In the genomic region with DNA sequence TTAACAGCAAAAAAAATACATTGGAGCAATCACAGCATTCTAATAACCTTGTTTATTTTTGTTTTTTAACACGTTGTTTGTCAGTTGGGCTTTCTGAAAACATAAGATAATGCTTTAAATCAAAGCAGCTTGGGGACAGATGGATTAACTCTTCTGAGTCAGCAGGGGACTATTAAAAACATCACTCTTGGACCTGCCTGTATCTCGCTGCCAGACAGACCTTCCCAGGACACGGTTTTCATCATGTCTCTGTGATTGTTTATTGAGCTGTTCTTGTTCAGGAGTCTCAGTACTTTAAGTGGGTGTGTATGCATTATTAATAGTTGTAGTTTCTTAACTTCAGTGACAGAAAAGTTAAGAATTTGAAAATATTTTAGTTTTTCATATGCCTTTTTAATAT, we compare ENCODE assay signal across 28 cellular contexts.
"Had no signal": no experiment of that assay in that cellular context is flagged by ENCODE, and none has a peak within 500 bp of the region (broad histone marks: within the 10 kb centered on the region; RNA-seq: fewer than 3 reads in every experiment).

No MANE protein-coding gene starts in this region.

- H3K9me3 ChIP-seq: ovary, psoas muscle, right lobe of liver, sigmoid colon, suprapubic skin, testis, transverse colon, upper lobe of right lung, uterus had no signal

- H3K4me3 ChIP-seq: neural progenitor cell, ovary, psoas muscle, right lobe of liver, sigmoid colon, suprapubic skin, testis, tibial artery, transverse colon, upper lobe of right lung, uterus had no signal

- H3K36me3 Mint-ChIP-seq: natural killer cell; neural progenitor cell; stimulated activated effector memory CD8-positive, alpha-beta T cell treated with anti-CD3 and anti-CD28 coated beads, Interleukin-12 subunit alpha, Interleukin-12 subunit beta, amount 100 ng/mL, for 72 hours; type B pancreatic cell had no signal

- DNase-seq: natural killer cell; occipital lobe; ovary; posterior cingulate gyrus; psoas muscle; right cardiac atrium; right lobe of liver; sigmoid colon; small intestine; stimulated activated CD4-positive, alpha-beta T cell treated with anti-CD3 and anti-CD28 coated beads, Interleukin-15, amount 100 ng/mL, for 24 hours; stimulated activated CD4-positive, alpha-beta T cell treated with anti-CD3 and anti-CD28 coated beads, Interleukin-2, amount 100 ng/mL, for 24 hours; stimulated activated CD4-positive, alpha-beta T cell treated with anti-CD3 and anti-CD28 coated beads, Interleukin-2, amount 100 ng/mL, for 48 hours; stimulated activated CD4-positive, alpha-beta T cell treated with anti-CD3 and anti-CD28 coated beads, Interleukin-4, amount 100 ng/mL, for 24 hours; stimulated activated naive CD4-positive, alpha-beta T cell; stimulated activated naive CD8-positive, alpha-beta T cell treated with anti-CD3 and anti-CD28 coated beads, Interleukin-15, amount 100 ng/mL, for 72 hours; stimulated activated naive CD8-positive, alpha-beta T cell treated with anti-CD3 and anti-CD28 coated beads, Interleukin-15, Interleukin-2, amounts not matched to agents 100 U/mL and 50 U/mL, for 24 hours; testis; tibial artery; transverse colon; upper lobe of right lung; uterus had no signal

- H3K27ac Mint-ChIP-seq: natural killer cell; nephron; neural progenitor cell; progenitor cell of endocrine pancreas; stimulated activated effector memory CD8-positive, alpha-beta T cell treated with anti-CD3 and anti-CD28 coated beads, Interleukin-12 subunit alpha, Interleukin-12 subunit beta, amount 100 ng/mL, for 72 hours; stimulated activated naive CD8-positive, alpha-beta T cell treated with anti-CD3 and anti-CD28 coated beads, Interleukin-15, amount 100 ng/mL, for 72 hours; type B pancreatic cell had no signal

- H3K36me3 ChIP-seq: neural progenitor cell, ovary, right lobe of liver, sigmoid colon, suprapubic skin, tibial artery, transverse colon, upper lobe of right lung, uterus had no signal

- H3K27me3 ChIP-seq: neural progenitor cell, ovary, right lobe of liver, sigmoid colon, suprapubic skin, testis, tibial artery, transverse colon, upper lobe of right lung, uterus had no signal

- H3K27me3 Mint-ChIP-seq: progenitor cell of endocrine pancreas; stimulated activated naive CD8-positive, alpha-beta T cell treated with anti-CD3 and anti-CD28 coated beads, Interleukin-15, amount 100 ng/mL, for 72 hours had no signal

- H3K4me1 Mint-ChIP-seq: natural killer cell; nephron; stimulated activated effector memory CD8-positive, alpha-beta T cell treated with anti-CD3 and anti-CD28 coated beads, Interleukin-12 subunit alpha, Interleukin-12 subunit beta, amount 100 ng/mL, for 72 hours; stimulated activated naive CD8-positive, alpha-beta T cell treated with anti-CD3 and anti-CD28 coated beads, Interleukin-15, amount 100 ng/mL, for 72 hours had no signal

- H3K27ac ChIP-seq: neural progenitor cell, ovary, parathyroid adenoma, psoas muscle, right lobe of liver, sigmoid colon, suprapubic skin, testis, tibial artery, transverse colon, upper lobe of right lung, uterus had no signal

- H3K4me3 Mint-ChIP-seq: natural killer cell; nephron; neural progenitor cell; stimulated activated effector memory CD8-positive, alpha-beta T cell treated with anti-CD3 and anti-CD28 coated beads, Interleukin-12 subunit alpha, Interleukin-12 subunit beta, amount 100 ng/mL, for 72 hours; stimulated activated naive CD8-positive, alpha-beta T cell treated with anti-CD3 and anti-CD28 coated beads, Interleukin-15, amount 100 ng/mL, for 72 hours; type B pancreatic cell had no signal

- H3K9me3 Mint-ChIP-seq: neural progenitor cell, type B pancreatic cell had no signal

- ATAC-seq: natural killer cell; psoas muscle; right cardiac atrium; right lobe of liver; stimulated activated effector memory CD8-positive, alpha-beta T cell treated with anti-CD3 and anti-CD28 coated beads, Interleukin-12 subunit alpha, Interleukin-12 subunit beta, amount 100 ng/mL, for 72 hours; stimulated activated naive CD8-positive, alpha-beta T cell treated with anti-CD3 and anti-CD28 coated beads, Interleukin-15, amount 100 ng/mL, for 72 hours; stimulated activated naive CD8-positive, alpha-beta T cell treated with anti-CD3 and anti-CD28 coated beads, Interleukin-15, Interleukin-2, amounts not matched to agents 100 U/mL and 50 U/mL, for 24 hours; upper lobe of right lung had no signal
